9 cellular contexts compared by ENCODE assay signal in genomic region chr3:133547432-133548041, GRCh38. TPM values are rescaled to one million over a fixed set of nuclear protein-coding genes. Genes with fewer than 3 reads are reported as not detected.
A peak's percentile ranks its signal among the peaks of the same experiment; 100 is the strongest.
DNase-seq lines count a peak whose midpoint lies in the region; ATAC-seq, FAIRE-seq and TF ChIP-seq lines count a peak whose summit lies in the region.
"Had no signal": no experiment of that assay in that cellular context is flagged by ENCODE, and none has a peak within 500 bp of the region (broad histone marks: within the 10 kb centered on the region; RNA-seq: fewer than 3 reads in every experiment).

No MANE protein-coding gene starts in this region.

- no peak for FAIRE-seq in GM12891 (lab: Jason Lieb, UNC)

- no peaks in the 10 kb centered on the region for H3K27me3 ChIP-seq in endodermal cell (ENCODE audit: control insufficient read depth, insufficient read depth, low read length, poor library complexity, severe bottlenecking)
- H3K27me3 ChIP-seq in mesendoderm (ENCODE audit: insufficient read depth, low read length, poor library complexity) = no peaks in the 10 kb centered on the region

- ATAC-seq in HG03521 (IDR thresholded peaks at IDR 0.05; ENCODE audit: unreplicated experiment) = no peak
- ATAC-seq in HG02623 (IDR thresholded peaks at IDR 0.05; ENCODE audit: unreplicated experiment) = no peak

- H3K9ac ChIP-seq in endodermal cell (ENCODE audit: extremely low read depth, low read length, poor library complexity, severe bottlenecking) (no peak overlapping the region), mesendoderm (ENCODE audit: low read length) (no peak overlapping the region)

- POLR2A ChIA-PET in GM10248 (lab: Yijun Ruan, JAX) = interaction anchor here (0.7 kb wide), 1 partner anchor 53 kb away, joined by 3 read pairs; no protein-coding TSS in a partner anchor

- H3K27me3 Mint-ChIP-seq in endodermal cell (ENCODE audit: insufficient read depth) = no peaks in the 10 kb centered on the region

- no peak overlapping the region for H4K5ac ChIP-seq in mesendoderm (ENCODE audit: low read length)

- TF ChIP-seq POLR2A in GM12891 (IDR thresholded peaks at IDR 0.05; ENCODE audit: low read depth, low read length) = no peak

- DNase-seq in NCI-H2107 treated with DMSO at 0.1 percent for 48 hours (lab: John Stamatoyannopoulos, UW; ENCODE audit: unreplicated experiment) = peak; percentile 29
- DNase-seq in NCI-H2107 (lab: John Stamatoyannopoulos, UW) = no peak
- peak; percentile 57 for DNase-seq in endodermal cell
- DNase-seq in mesendoderm = peak; percentile 74
- no peak for DNase-seq in GM10248 (ENCODE audit: extremely low spot score)
- no peak for DNase-seq in GM12891 (ENCODE audit: insufficient read length, low spot score)
- DNase-seq: 8988T had no signal

- no peak overlapping the region for H3K56ac ChIP-seq in mesendoderm (ENCODE audit: low read length)

- H3K18ac ChIP-seq in mesendoderm (ENCODE audit: low read length) = no peak overlapping the region

- no peak overlapping the region for H3K4me3 Mint-ChIP-seq in endodermal cell

- peak overlapping the region; percentile 2 for H3K27ac Mint-ChIP-seq in endodermal cell

- H2BK5ac ChIP-seq in mesendoderm (ENCODE audit: low read length) = no peak overlapping the region

- H3K4ac ChIP-seq in mesendoderm (ENCODE audit: low read depth, low read length) = no peak overlapping the region

- no peak overlapping the region for H4K8ac ChIP-seq in mesendoderm (ENCODE audit: low read depth, low read length)

- peaks cover 11% of the 10 kb centered on the region for H3K9me3 ChIP-seq in endodermal cell (ENCODE audit: control insufficient read depth, low read length)

- peaks cover 5% of the 10 kb centered on the region for H3K4me1 Mint-ChIP-seq in endodermal cell

- no peaks in the 10 kb centered on the region for H3K79me1 ChIP-seq in mesendoderm (ENCODE audit: low read length)

- no peak overlapping the region for H2BK120ac ChIP-seq in mesendoderm (ENCODE audit: low read depth, low read length)

- CTCF ChIA-PET in GM10248 (lab: Yijun Ruan, JAX) = interaction anchor here (0.7 to 2.2 kb wide), 9 partner anchors 12 to 83 kb away, joined by 3 to 8 read pairs (median 4); partner anchors contain the start of gene CDV3

- 86 to 87% methylated on average over 3 of the region's 3 CpGs for WGBS in endodermal cell (ENCODE audit: insufficient coverage in 1 of 2, insufficient read length in 1 of 2), 2 experiments
- no CpG with 5 or more reads among the region's 3 CpGs for WGBS in mesendoderm (ENCODE audit: extremely low coverage, insufficient coverage, low lambda C conversion rate)

- H3K36me3 ChIP-seq in endodermal cell (ENCODE audit: control insufficient read depth, insufficient read depth, low read length) = no peaks in the 10 kb centered on the region
- H3K36me3 ChIP-seq in mesendoderm (ENCODE audit: control insufficient read depth, insufficient read depth, low read length) = no peaks in the 10 kb centered on the region

- H2AK5ac ChIP-seq in mesendoderm (ENCODE audit: low read length) = no peak overlapping the region

- no peak overlapping the region for H3K23ac ChIP-seq in mesendoderm (ENCODE audit: low read length)

- no peaks in the 10 kb centered on the region for H3K36me3 Mint-ChIP-seq in endodermal cell (ENCODE audit: low read depth)

- H3K27ac ChIP-seq in endodermal cell (ENCODE audit: low read depth, low read length) (no peak overlapping the region), mesendoderm (ENCODE audit: low read depth, low read length) (peak overlapping the region; percentile 51)

- H3K79me2 ChIP-seq in mesendoderm (ENCODE audit: control insufficient read depth, insufficient read depth, low read length) = no peaks in the 10 kb centered on the region

- H3K4me3 ChIP-seq in endodermal cell (ENCODE audit: low read length) = no peak overlapping the region
- no peak overlapping the region for H3K4me3 ChIP-seq in mesendoderm (ENCODE audit: low read length)

- peaks cover 19% of the 10 kb centered on the region for H3K9me3 Mint-ChIP-seq in endodermal cell

- no peak overlapping the region for H2BK15ac ChIP-seq in mesendoderm (replicated peaks; ENCODE audit: low read depth)

- no peak for TF ChIP-seq CTCF in endodermal cell (conservative IDR thresholded peaks at IDR 0.05)
- TF ChIP-seq CTCF in GM10248 (IDR thresholded peaks at IDR 0.05; ENCODE audit: control extremely low read depth, extremely low read depth, low read depth, missing control alignments) = no peak

- H3K4me1 ChIP-seq in endodermal cell (ENCODE audit: control insufficient read depth, insufficient read depth, low read length) (no peaks in the 10 kb centered on the region), mesendoderm (ENCODE audit: control insufficient read depth, low read depth, low read length) (no peaks in the 10 kb centered on the region)

- no peak overlapping the region for H3K4me2 ChIP-seq in mesendoderm (ENCODE audit: low read length)

TF ChIP-seq in GM12891, 5 proteins besides CTCF, POLR2A, EP300 and RAD21:
- TF ChIP-seq TAF1 (IDR thresholded peaks at IDR 0.05; ENCODE audit: low read depth, low read length) = no peak
- TF ChIP-seq POLR2AphosphoS5 (IDR thresholded peaks at IDR 0.05; ENCODE audit: low read depth, low read length) = no peak
- TF ChIP-seq PAX5 (IDR thresholded peaks at IDR 0.05; ENCODE audit: insufficient read depth, low read length, severe bottlenecking) = no peak
- TF ChIP-seq POU2F2 (IDR thresholded peaks at IDR 0.05; ENCODE audit: low read depth, low read length) = no peak
- no peak for TF ChIP-seq SPI1 (IDR thresholded peaks at IDR 0.05; ENCODE audit: low read depth, low read length)

RNA-seq across cellular contexts. Expression of gene CDV3, which starts 25.9 kb away (rescaled TPM):
- 100 to 1,000 TPM; 114 to 118 TPM for total RNA-seq in endodermal cell
- polyA plus RNA-seq in endodermal cell (2013, experiment 1 of 2) = 136 TPM
- polyA plus RNA-seq in endodermal cell (2013, experiment 2 of 2) = 128 TPM
- 126 TPM for polyA plus RNA-seq in mesendoderm (2013, experiment 1 of 2)
- polyA plus RNA-seq in mesendoderm (2013, experiment 2 of 2) = 124 TPM
- polyA plus RNA-seq in GM12891 (2012; ENCODE audit: low read depth, missing spikeins) = 92.2 TPM

Comparison
In these comparisons a context has a peak if more than half of its experiments do, and no peak if none do; other contexts are left out.
1. DNase-seq: peak in NCI-H2107 treated with DMSO at 0.1 percent for 48 hours (single experiment), endodermal cell (single experiment) and mesendoderm (single experiment); none in NCI-H2107 (single experiment), GM10248 (single experiment) and GM12891 (single experiment).